Comparison of ENCODE assay signal across 16 cellular contexts in genomic region chr7:25515876-25516275, GRCh38.
"Had no signal": no experiment of that assay in that cellular context is flagged by ENCODE, and none has a peak within 500 bp of the region (broad histone marks: within the 10 kb centered on the region; RNA-seq: fewer than 3 reads in every experiment).

No MANE protein-coding gene starts in this region.

- H3K4me1 ChIP-seq: prostate gland, stomach had no signal

- H3K27ac ChIP-seq: prostate gland, stomach, thoracic aorta had no signal

- H3K4me3 Mint-ChIP-seq: activated naive CD8-positive, alpha-beta T cell; endodermal cell; immature natural killer cell; naive thymus-derived CD8-positive, alpha-beta T cell; T-helper 2 cell treated with Interferon-gamma antibody and Interleukin-4, amounts not matched to agents 5 μg/mL and 100 μg/mL, for 36 hours had no signal

- H3K27ac Mint-ChIP-seq: activated naive CD8-positive, alpha-beta T cell; activated T-helper 2 cell treated with anti-CD3 and anti-CD28 coated beads, Interferon-gamma antibody, Interleukin-2, Interleukin-4, amounts not matched to agents 10 μg/mL and 5 μg/mL and 100 μg/mL, durations not matched to agents 14 hours and 24 hours and 36 hours; endodermal cell; immature natural killer cell; T-helper 2 cell treated with Interferon-gamma antibody and Interleukin-4, amounts not matched to agents 5 μg/mL and 100 μg/mL, for 36 hours had no signal

- H3K9me3 Mint-ChIP-seq: endodermal cell; naive thymus-derived CD8-positive, alpha-beta T cell; T-helper 2 cell treated with Interferon-gamma antibody and Interleukin-4, amounts not matched to agents 5 μg/mL and 100 μg/mL, for 36 hours had no signal

- H3K36me3 Mint-ChIP-seq: activated naive CD8-positive, alpha-beta T cell; immature natural killer cell had no signal

- H3K4me1 Mint-ChIP-seq: immature natural killer cell had no signal

- ATAC-seq: left colon; mucosa of descending colon; naive thymus-derived CD8-positive, alpha-beta T cell; sciatic nerve had no signal

- H3K27me3 Mint-ChIP-seq: activated naive CD8-positive, alpha-beta T cell had no signal

- H3K27me3 ChIP-seq: stomach had no signal

- H3K9me3 ChIP-seq: mucosa of descending colon, prostate gland, stomach, thoracic aorta had no signal

- H3K36me3 ChIP-seq: prostate gland, stomach, thoracic aorta had no signal

- H3K4me3 ChIP-seq: mucosa of descending colon, prostate gland, stomach, thoracic aorta had no signal

- DNase-seq: endodermal cell; immature natural killer cell; left colon; mucosa of descending colon; naive thymus-derived CD8-positive, alpha-beta T cell; nucleus accumbens; stimulated activated CD4-positive, alpha-beta T cell treated with anti-CD3 and anti-CD28 coated beads, Interleukin-12 subunit alpha, Interleukin-12 subunit beta, amount 100 ng/mL, for 4 hours; stimulated activated CD4-positive, alpha-beta T cell treated with anti-CD3 and anti-CD28 coated beads, Interleukin-4, amount 100 ng/mL, for 1 hour; stimulated activated CD8-positive, alpha-beta memory T cell treated with anti-CD3 and anti-CD28 coated beads, Interleukin-4, amount 100 ng/mL, for 48 hours; stomach had no signal
